9 cellular contexts compared by ENCODE assay signal in the genomic region with DNA sequence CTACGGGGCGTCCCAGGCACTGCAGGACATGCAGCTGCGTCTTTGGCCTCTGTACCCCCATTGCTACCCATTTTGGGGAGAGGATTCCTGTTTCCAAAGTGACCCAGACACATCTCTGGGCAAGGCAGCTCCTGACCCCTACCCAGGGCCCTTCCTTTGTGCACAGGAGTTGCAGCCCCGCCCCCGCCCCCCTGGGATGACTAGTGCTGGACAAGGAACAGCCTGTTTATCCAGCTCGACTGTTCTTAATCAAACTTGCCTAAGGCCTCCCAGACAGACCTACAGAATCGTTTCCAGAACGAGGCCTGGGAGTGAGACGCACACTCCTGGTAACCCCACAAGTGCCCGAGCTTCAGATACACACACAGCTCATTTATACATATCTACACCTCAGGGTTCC. TPM values are rescaled to one million over a fixed set of nuclear protein-coding genes. Genes with fewer than 3 reads are reported as not detected.
DNase-seq lines count a peak whose midpoint lies in the region; ATAC-seq and TF ChIP-seq lines count a peak whose summit lies in the region.
"Had no signal": no experiment of that assay in that cellular context is flagged by ENCODE, and none has a peak within 500 bp of the region (broad histone marks: within the 10 kb centered on the region; RNA-seq: fewer than 3 reads in every experiment).

No MANE protein-coding gene starts in this region.

- peaks cover 31% of the 10 kb centered on the region for H3F3A ChIP-seq in SU-DHL-6 (ENCODE audit: insufficient read depth)

- H2AFZ ChIP-seq in SU-DHL-6 (ENCODE audit: low read depth, low read length, severe bottlenecking), result no peak overlapping the region

- H3K9me3 ChIP-seq in SU-DHL-6 (ENCODE audit: insufficient read depth, low read length) (no peaks in the 10 kb centered on the region), skeletal muscle satellite cell (replicated peaks; ENCODE audit: low read length) (no peaks in the 10 kb centered on the region)

- H3K9me3 Mint-ChIP-seq in activated CD4-positive, alpha-beta T cell treated with anti-CD3 and anti-CD28 coated beads for 36 hours (ENCODE audit: low read depth), result no peaks in the 10 kb centered on the region
- H3K9me3 Mint-ChIP-seq: naive thymus-derived CD8-positive, alpha-beta T cell had no signal

- H3K4me3 ChIP-seq in SU-DHL-6 (ENCODE audit: insufficient read depth, low read length, poor library complexity, severe bottlenecking), result no peak overlapping the region
- H3K4me3 ChIP-seq in fibroblast of mammary gland (ENCODE audit: control insufficient read depth, low read depth, low read length), result peak overlapping the region; percentile 98
- H3K4me3 ChIP-seq in skeletal muscle satellite cell (ENCODE audit: low read length), result peak overlapping the region; percentile 96

- peak overlapping the region; percentile 100 for H3K4me3 Mint-ChIP-seq in activated CD4-positive, alpha-beta T cell treated with anti-CD3 and anti-CD28 coated beads for 36 hours

- peaks cover 18% of the 10 kb centered on the region; the same call in 1 of the 2 replicates for H4K20me1 ChIP-seq in SU-DHL-6 (ENCODE audit: low read depth, low read length)

- H3K36me3 Mint-ChIP-seq in activated CD4-positive, alpha-beta T cell treated with anti-CD3 and anti-CD28 coated beads for 36 hours (ENCODE audit: low read depth), result peaks cover 46% of the 10 kb centered on the region

- POLR2A ChIA-PET in activated CD4-positive, alpha-beta T cell treated with anti-CD3 and anti-CD28 coated beads for 36 hours (lab: Charles Lee), result no interaction called here

- peaks cover 28% of the 10 kb centered on the region for H3K4me1 Mint-ChIP-seq in activated CD4-positive, alpha-beta T cell treated with anti-CD3 and anti-CD28 coated beads for 36 hours

- H3K4me1 ChIP-seq in skeletal muscle satellite cell (ENCODE audit: control insufficient read depth, insufficient read depth, low read length), result peaks cover 33% of the 10 kb centered on the region

- CTCF ChIA-PET in activated CD4-positive, alpha-beta T cell treated with anti-CD3 and anti-CD28 coated beads for 36 hours (lab: Charles Lee), result interaction anchor here (0.7 to 0.9 kb wide), 2 partner anchors 241 to 303 kb away, joined by 3 read pairs; no protein-coding TSS in a partner anchor

- ATAC-seq in activated CD4-positive, alpha-beta T cell treated with anti-CD3 and anti-CD28 coated beads for 36 hours, result no peak
- ATAC-seq: naive thymus-derived CD8-positive, alpha-beta T cell had no signal

- H3K9me2 ChIP-seq in SU-DHL-6 (replicated peaks; ENCODE audit: insufficient read depth, low read length), result no peaks in the 10 kb centered on the region

- H3K4me2 ChIP-seq in SU-DHL-6 (ENCODE audit: low read depth, low read length, poor library complexity, severe bottlenecking) (peak overlapping the region; percentile 86), skeletal muscle satellite cell (ENCODE audit: low read length) (peak overlapping the region; percentile 99)

- no peak for DNase-seq in activated CD4-positive, alpha-beta T cell treated with anti-CD3 and anti-CD28 coated beads for 36 hours
- DNase-seq in activated CD4-positive, alpha-beta T cell treated with anti-CD3 and anti-CD28 coated beads for 48 hours, result no peak
- DNase-seq in fibroblast of mammary gland (ENCODE audit: low read depth), result peak; percentile 75
- DNase-seq in NCI-H146 (lab: John Stamatoyannopoulos, UW), result no peak
- no peak for DNase-seq in middle frontal gyrus (ENCODE audit: extremely low spot score, low spot score)
- no peak for DNase-seq in cortex of kidney (lab: John Stamatoyannopoulos, UW)
- DNase-seq: naive thymus-derived CD8-positive, alpha-beta T cell had no signal

- H3K9ac ChIP-seq in SU-DHL-6 (ENCODE audit: low read length) (no peak overlapping the region), skeletal muscle satellite cell (ENCODE audit: low read depth, low read length) (peak overlapping the region; percentile 41)

- peaks cover 26% of the 10 kb centered on the region for H3K79me2 ChIP-seq in SU-DHL-6 (ENCODE audit: insufficient read depth, low read length)

- H3K27me3 ChIP-seq in SU-DHL-6 (ENCODE audit: low read length), result no peaks in the 10 kb centered on the region
- H3K27me3 ChIP-seq in skeletal muscle satellite cell (ENCODE audit: control insufficient read depth, insufficient read depth, low read length), result no peaks in the 10 kb centered on the region

- peaks cover 24% of the 10 kb centered on the region for H3K36me3 ChIP-seq in SU-DHL-6 (ENCODE audit: low read length)
- H3K36me3 ChIP-seq in skeletal muscle satellite cell (ENCODE audit: insufficient read depth, low read length), result peaks cover 44% of the 10 kb centered on the region

- no peak overlapping the region for H3K27ac ChIP-seq in SU-DHL-6 (ENCODE audit: low read depth, low read length)

- peak overlapping the region; percentile 97 for H3K27ac Mint-ChIP-seq in activated CD4-positive, alpha-beta T cell treated with anti-CD3 and anti-CD28 coated beads for 36 hours

- no peaks in the 10 kb centered on the region for H3K27me3 Mint-ChIP-seq in activated CD4-positive, alpha-beta T cell treated with anti-CD3 and anti-CD28 coated beads for 36 hours
- H3K27me3 Mint-ChIP-seq: naive thymus-derived CD8-positive, alpha-beta T cell had no signal

- TF ChIP-seq CTCF in SU-DHL-6 (IDR thresholded peaks at IDR 0.05; ENCODE audit: insufficient read depth, low read length, poor library complexity, severe bottlenecking) (no peak), fibroblast of mammary gland (conservative IDR thresholded peaks at IDR 0.05; ENCODE audit: control insufficient read depth, insufficient read depth, low read depth, low read length) (no peak)

- intact Hi-C loops in activated CD4-positive, alpha-beta T cell treated with anti-CD3 and anti-CD28 coated beads for 36 hours (cut with DNase I, micrococcal nuclease), result loop anchor here in 1 of 2 experiments (5.0 kb wide), 1 partner anchor 58 kb away; no protein-coding TSS in a partner anchor

RNA-seq across cellular contexts. Expression of gene DIPK1B, which starts 13.2 kb away (rescaled TPM):
- under 1 TPM; 0.21 to 0.25 TPM for total RNA-seq in activated CD4-positive, alpha-beta T cell treated with anti-CD3 and anti-CD28 coated beads for 36 hours
- total RNA-seq in skeletal muscle satellite cell (2012; rRNA removed), result 0.51 TPM in 1 of 2 replicates, not detected in the other

RNA-seq across cellular contexts. Expression of gene LCN10, which starts 17.1 kb away (rescaled TPM):
- 1 to 10 TPM in 1 of 2 experiments, under 1 TPM in 1; 0.71 to 1.2 TPM for total RNA-seq in activated CD4-positive, alpha-beta T cell treated with anti-CD3 and anti-CD28 coated beads for 36 hours
- total RNA-seq in skeletal muscle satellite cell (2012; rRNA removed), result not detected in 2 replicates

RNA-seq across cellular contexts. Expression of gene LCN6, which starts 22.7 kb away (rescaled TPM):
- not detected for total RNA-seq in activated CD4-positive, alpha-beta T cell treated with anti-CD3 and anti-CD28 coated beads for 36 hours
- total RNA-seq in skeletal muscle satellite cell (2012; rRNA removed), result not detected in 2 replicates
- total RNA-seq: naive thymus-derived CD8-positive, alpha-beta T cell had no signal

RNA-seq across cellular contexts. Expression of gene LCN8, which starts 32.4 kb away (rescaled TPM):
- total RNA-seq in activated CD4-positive, alpha-beta T cell treated with anti-CD3 and anti-CD28 coated beads for 36 hours, result not detected
- not detected in 2 replicates for total RNA-seq in skeletal muscle satellite cell (2012; rRNA removed)

RNA-seq across cellular contexts. Expression of gene AGPAT2, which starts 38.4 kb away (rescaled TPM):
- total RNA-seq in activated CD4-positive, alpha-beta T cell treated with anti-CD3 and anti-CD28 coated beads for 36 hours, result 10 to 100 TPM in 1 of 2 experiments, 1 to 10 TPM in 1; 9.0 to 10.4 TPM
- 35.0 and 38.4 TPM in 2 replicates for total RNA-seq in skeletal muscle satellite cell (2012; rRNA removed)
